Comparison of ENCODE assay signal across 8 cellular contexts in the genomic region with DNA sequence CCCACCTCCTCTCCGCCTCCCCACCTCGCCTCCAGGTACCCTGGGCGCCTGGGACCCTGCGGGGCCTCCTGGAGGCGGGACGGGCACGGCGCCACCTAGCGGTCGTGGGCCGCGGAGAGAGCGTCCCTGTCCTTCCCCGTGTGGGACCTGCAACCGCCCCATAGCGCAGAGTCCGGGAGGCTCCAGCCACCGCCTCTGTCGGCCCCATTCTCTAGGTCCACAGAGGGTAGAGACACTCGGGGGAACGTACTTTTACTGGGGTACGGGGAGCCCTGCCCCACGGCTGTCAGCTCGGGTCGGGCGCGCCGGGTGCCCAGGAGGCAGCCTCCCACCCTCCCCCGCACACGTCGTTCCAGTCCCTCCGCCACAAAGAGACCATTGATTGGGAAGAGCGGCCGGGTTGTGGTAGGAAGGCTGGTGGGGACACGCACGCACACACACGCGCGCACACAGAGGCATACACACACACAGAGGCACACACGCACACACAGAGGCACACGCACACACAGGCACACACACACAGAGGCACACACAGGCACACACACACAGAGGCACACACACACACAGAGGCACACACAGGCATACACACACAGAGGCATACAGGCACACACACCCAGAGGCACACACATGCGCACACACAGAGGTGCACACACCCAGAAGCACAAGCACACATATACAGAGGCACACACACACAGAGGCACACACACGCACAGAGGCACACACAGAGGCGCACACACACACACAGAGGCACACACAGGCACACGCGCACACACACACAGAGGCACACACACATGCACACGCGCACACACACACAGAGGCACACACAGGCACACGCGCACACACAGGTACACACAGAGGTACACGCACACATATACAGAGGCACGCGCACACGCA.
DNase-seq lines count a peak whose midpoint lies in the region; ATAC-seq and TF ChIP-seq lines count a peak whose summit lies in the region.

No MANE protein-coding gene starts in this region.

- peak; percentile 62 for TF ChIP-seq CTCF in OCI-LY1 (IDR thresholded peaks at IDR 0.05; ENCODE audit: low read length)

- no peaks in the 10 kb centered on the region for H3K79me2 ChIP-seq in OCI-LY1 (ENCODE audit: insufficient read depth, low read length)

- peak; percentile 86 for DNase-seq in activated effector memory CD4-positive, alpha-beta T cell treated with anti-CD3 and anti-CD28 coated beads, Interleukin-2, amount 50 U/mL, for 16 hours
- DNase-seq in glomerular visceral epithelial cell (ENCODE audit: extremely low spot score), result peak; percentile 36
- DNase-seq in pons (ENCODE audit: low spot score), result peak; percentile 82
- DNase-seq in NCI-H510A (lab: John Stamatoyannopoulos, UW), result no peak
- DNase-seq in NCI-H226, result no peak

- no peak overlapping the region for H3K4me3 ChIP-seq in OCI-LY1 (ENCODE audit: low read depth, low read length, poor library complexity, severe bottlenecking)

- H3K9me3 ChIP-seq in OCI-LY1 (ENCODE audit: low read length), result no peaks in the 10 kb centered on the region

- H3K4me1 ChIP-seq in OCI-LY1 (ENCODE audit: insufficient read depth, low read length, severe bottlenecking), result no peaks in the 10 kb centered on the region

- ATAC-seq in GM18867 (IDR thresholded peaks at IDR 0.05; ENCODE audit: unreplicated experiment), result peak; percentile 51
- ATAC-seq in HG03442 (IDR thresholded peaks at IDR 0.05; ENCODE audit: unreplicated experiment), result no peak

- no peak overlapping the region for H3K4me2 ChIP-seq in OCI-LY1 (ENCODE audit: low read length)

- no peaks in the 10 kb centered on the region for H3K36me3 ChIP-seq in OCI-LY1 (ENCODE audit: insufficient read depth, low read length)

- H4K20me1 ChIP-seq in OCI-LY1 (ENCODE audit: insufficient read depth, low read length), result no peaks in the 10 kb centered on the region

- H3K9ac ChIP-seq in OCI-LY1 (ENCODE audit: low read length), result no peak overlapping the region

- no peak overlapping the region for H2AFZ ChIP-seq in OCI-LY1 (ENCODE audit: low read length)

- no peaks in the 10 kb centered on the region for H3K27me3 ChIP-seq in OCI-LY1 (ENCODE audit: insufficient read depth, low read length)

- H3K9me2 ChIP-seq in OCI-LY1 (ENCODE audit: low read depth, low read length), result no peaks in the 10 kb centered on the region

- H3F3A ChIP-seq in OCI-LY1 (ENCODE audit: insufficient read depth, low read length), result no peaks in the 10 kb centered on the region

- no peak overlapping the region for H3K27ac ChIP-seq in OCI-LY1 (ENCODE audit: low read depth, low read length, poor library complexity, severe bottlenecking)

Comparison
In these comparisons a context has a peak if more than half of its experiments do, and no peak if none do; other contexts are left out.
1. DNase-seq: peak in activated effector memory CD4-positive, alpha-beta T cell treated with anti-CD3 and anti-CD28 coated beads, Interleukin-2, amount 50 U/mL, for 16 hours (single experiment), glomerular visceral epithelial cell (single experiment) and pons (single experiment); none in NCI-H510A (single experiment) and NCI-H226 (single experiment).